Comparison of ENCODE assay signal across 11 cellular contexts in genomic region chr6:26202811-26203583, GRCh38.
DNase-seq lines count a peak whose midpoint lies in the region; ATAC-seq and TF ChIP-seq lines count a peak whose summit lies in the region.
"Had no signal": no experiment of that assay in that cellular context is flagged by ENCODE, and none has a peak within 500 bp of the region (broad histone marks: within the 10 kb centered on the region; RNA-seq: fewer than 3 reads in every experiment).

No MANE protein-coding gene starts in this region.

- peaks cover 42% of the 10 kb centered on the region for H3K4me1 ChIP-seq in CD4-positive, CD25-positive, alpha-beta regulatory T cell (ENCODE audit: control insufficient read depth, insufficient read depth, low read length, poor library complexity, severe bottlenecking)
- H3K4me1 ChIP-seq in HAP-1 = peaks cover 31% of the 10 kb centered on the region
- H3K4me1 ChIP-seq in mesodermal cell (ENCODE audit: control insufficient read depth, insufficient read depth, low read length, poor library complexity, severe bottlenecking) = peaks cover 12% of the 10 kb centered on the region

- in situ Hi-C loops in HAP-1 (cut with MboI; ENCODE audit: low sequenced_read_pairs) = loop anchor here (10.0 kb wide), 1 partner anchor 1632 kb away; a partner anchor contains a TSS

- no peaks in the 10 kb centered on the region for H3K36me3 Mint-ChIP-seq in CD4-positive, CD25-positive, alpha-beta regulatory T cell
- H3K36me3 Mint-ChIP-seq in activated CD8-positive, alpha-beta T cell treated with anti-CD3 and anti-CD28 coated beads for 36 hours (ENCODE audit: low read depth) = peaks cover 8% of the 10 kb centered on the region

- H3K27ac ChIP-seq in CD4-positive, CD25-positive, alpha-beta regulatory T cell (ENCODE audit: insufficient read depth, low read length, poor library complexity, severe bottlenecking) = peak overlapping the region; percentile 93
- peak overlapping the region; percentile 99 for H3K27ac ChIP-seq in mesodermal cell (ENCODE audit: low read depth, low read length, severe bottlenecking)

- H3K9me3 ChIP-seq in CD4-positive, CD25-positive, alpha-beta regulatory T cell (ENCODE audit: control insufficient read depth in 2 of 2, low read length in 2 of 2) = no peaks in the 10 kb centered on the region
- H3K9me3 ChIP-seq in HAP-1 = no peaks in the 10 kb centered on the region
- H3K9me3 ChIP-seq in mesodermal cell (ENCODE audit: control insufficient read depth, low read length) = no peaks in the 10 kb centered on the region

- ATAC-seq in CD4-positive, CD25-positive, alpha-beta regulatory T cell (ENCODE audit: low read depth in 2 of 2) = no peak
- no peak for ATAC-seq in activated CD8-positive, alpha-beta T cell treated with anti-CD3 and anti-CD28 coated beads for 36 hours
- no peak for ATAC-seq in GM21381 (IDR thresholded peaks at IDR 0.05; ENCODE audit: unreplicated experiment)

- peaks cover 9% of the 10 kb centered on the region for H3K27me3 Mint-ChIP-seq in CD4-positive, CD25-positive, alpha-beta regulatory T cell
- H3K27me3 Mint-ChIP-seq in activated CD8-positive, alpha-beta T cell treated with anti-CD3 and anti-CD28 coated beads for 36 hours = no peaks in the 10 kb centered on the region

- no peak overlapping the region for H3K4me3 ChIP-seq in CD4-positive, CD25-positive, alpha-beta regulatory T cell (ENCODE audit: low read depth, low read length)
- H3K4me3 ChIP-seq in HAP-1 = peak overlapping the region; percentile 81
- peak overlapping the region; percentile 67 for H3K4me3 ChIP-seq in mesodermal cell (ENCODE audit: extremely low read depth, insufficient read depth, low read length, poor library complexity, severe bottlenecking)

- no peak for DNase-seq in CD4-positive, CD25-positive, alpha-beta regulatory T cell
- DNase-seq in HAP-1 (ENCODE audit: low spot score in 2 of 2) (peak in 1 of 2 experiments; percentile 45), Kasumi-1 (lab: John Stamatoyannopoulos, UW) (no peak), SW480 (ENCODE audit: low spot score) (no peak), DMS114 treated with DMSO at 0.1 percent for 48 hours (lab: John Stamatoyannopoulos, UW; ENCODE audit: unreplicated experiment) (no peak)
- DNase-seq in activated CD8-positive, alpha-beta T cell treated with anti-CD3 and anti-CD28 coated beads for 36 hours = no peak
- DNase-seq: activated CD4-positive, alpha-beta T cell treated with anti-CD3 and anti-CD28 coated beads, Interleukin-2, amount 50 U/mL, for 4 hours; NCI-H1105; stimulated activated naive CD4-positive, alpha-beta T cell treated with Interleukin-2 at 50 U/mL for 16 hours had no signal

- WGBS in mesodermal cell (ENCODE audit: insufficient coverage in 2 of 2), 2 experiments = 81 to 90% methylated on average over 4 to 5 of the region's 8 CpGs

- peak overlapping the region in 2 of 4 donors; percentile 72 to 82 for H3K4me3 Mint-ChIP-seq in CD4-positive, CD25-positive, alpha-beta regulatory T cell
- H3K4me3 Mint-ChIP-seq in activated CD8-positive, alpha-beta T cell treated with anti-CD3 and anti-CD28 coated beads for 36 hours = peak overlapping the region; percentile 38

- intact Hi-C loops in activated CD8-positive, alpha-beta T cell treated with anti-CD3 and anti-CD28 coated beads for 36 hours (cut with micrococcal nuclease) = no loop called here

- H3K27me3 ChIP-seq in CD4-positive, CD25-positive, alpha-beta regulatory T cell (ENCODE audit: control insufficient read depth, insufficient read depth, low read length) = no peaks in the 10 kb centered on the region
- no peaks in the 10 kb centered on the region for H3K27me3 ChIP-seq in HAP-1 (ENCODE audit: low read depth)

- H3K4me1 Mint-ChIP-seq in CD4-positive, CD25-positive, alpha-beta regulatory T cell = peaks cover 4 to 35% (median 15%) of the 10 kb centered on the region in 4 donors
- peaks cover 15% of the 10 kb centered on the region for H3K4me1 Mint-ChIP-seq in activated CD8-positive, alpha-beta T cell treated with anti-CD3 and anti-CD28 coated beads for 36 hours (ENCODE audit: low read depth)

- H3K9me3 Mint-ChIP-seq in CD4-positive, CD25-positive, alpha-beta regulatory T cell = peaks cover 0 to 3% (median 0%) of the 10 kb centered on the region in 7 donors
- H3K9me3 Mint-ChIP-seq in activated CD8-positive, alpha-beta T cell treated with anti-CD3 and anti-CD28 coated beads for 36 hours = no peaks in the 10 kb centered on the region

- no peak for TF ChIP-seq CTCF in activated CD8-positive, alpha-beta T cell treated with anti-CD3 and anti-CD28 coated beads for 36 hours (IDR thresholded peaks at IDR 0.05)

- POLR2A ChIA-PET in activated CD8-positive, alpha-beta T cell treated with anti-CD3 and anti-CD28 coated beads for 36 hours (lab: Charles Lee) = interaction anchor here (0.6 to 27.2 kb wide), 10 partner anchors 11 to 1663 kb away, joined by 3 to 883 read pairs (median 22); a partner anchor contains a TSS

- CTCF ChIA-PET in activated CD8-positive, alpha-beta T cell treated with anti-CD3 and anti-CD28 coated beads for 36 hours (lab: Charles Lee) = no interaction called here

- H3K27ac Mint-ChIP-seq in CD4-positive, CD25-positive, alpha-beta regulatory T cell = peak overlapping the region in 2 of 3 donors; percentile 14 to 72
- H3K27ac Mint-ChIP-seq in activated CD8-positive, alpha-beta T cell treated with anti-CD3 and anti-CD28 coated beads for 36 hours = peak overlapping the region; percentile 70

- no peaks in the 10 kb centered on the region for H3K36me3 ChIP-seq in CD4-positive, CD25-positive, alpha-beta regulatory T cell (ENCODE audit: control insufficient read depth, insufficient read depth, low read length)
- H3K36me3 ChIP-seq in HAP-1 (replicated peaks) (no peaks in the 10 kb centered on the region), mesodermal cell (ENCODE audit: control insufficient read depth, insufficient read depth, low read length) (no peaks in the 10 kb centered on the region)
